20 cellular contexts compared by ENCODE assay signal in the genomic region with DNA sequence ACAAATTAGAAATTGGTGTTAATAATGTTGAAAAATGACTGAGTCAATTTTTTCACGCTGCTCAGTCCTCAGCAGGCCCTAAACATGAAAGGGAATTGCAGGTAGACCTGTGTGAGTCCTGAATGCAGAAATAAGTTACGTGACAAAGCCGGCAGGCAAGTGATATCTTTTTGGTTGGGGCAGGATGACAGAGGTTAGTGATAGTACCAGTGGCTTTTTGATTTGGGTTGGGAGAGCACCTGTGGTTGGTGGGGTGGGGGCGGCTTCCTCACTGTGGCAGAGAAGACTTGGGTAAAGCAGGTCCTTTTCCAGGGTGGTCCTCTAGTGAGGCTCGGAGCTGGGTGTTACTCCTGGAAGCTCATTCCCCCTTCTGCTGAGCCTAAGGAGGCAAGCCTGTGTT.
"Had no signal": no experiment of that assay in that cellular context is flagged by ENCODE, and none has a peak within 500 bp of the region (broad histone marks: within the 10 kb centered on the region; RNA-seq: fewer than 3 reads in every experiment).

No MANE protein-coding gene starts in this region.

- DNase-seq: effector CD4-positive, alpha-beta T cell; endodermal cell; foreskin melanocyte; head of caudate nucleus; kidney glomerular epithelial cell; mesendoderm; naive thymus-derived CD4-positive, alpha-beta T cell; nephron progenitor cell; psoas muscle; retina; right lobe of liver; spleen; stimulated activated CD4-positive, alpha-beta T cell treated with anti-CD3 and anti-CD28 coated beads, Interleukin-1b, Interleukin-23, amount 100 ng/mL, for 48 hours; stimulated activated CD4-positive, alpha-beta T cell treated with anti-CD3 and anti-CD28 coated beads, Interleukin-4, amount 100 ng/mL, for 24 hours; stimulated activated naive B cell treated with anti-CD40 and anti-IgM and Interleukin-4, amounts not matched to agents 10 μg/mL and 1 μg/mL and 100 μg/mL, for 72 hours; thyroid gland had no signal

- H3K9me3 ChIP-seq: neutrophil, psoas muscle, right lobe of liver, thyroid gland had no signal

- H3K4me1 ChIP-seq: psoas muscle, right lobe of liver, spleen, thyroid gland had no signal

- ATAC-seq: naive thymus-derived CD4-positive, alpha-beta T cell; psoas muscle; right lobe of liver; stimulated activated naive B cell treated with anti-CD40 and anti-IgM and Interleukin-4, amounts not matched to agents 10 μg/mL and 1 μg/mL and 100 μg/mL, for 72 hours had no signal

- H3K79me2 ChIP-seq: hepatocyte had no signal

- H3K27ac ChIP-seq: coronary artery, hepatocyte, neutrophil, psoas muscle, right lobe of liver, spleen, thyroid gland had no signal

- H3K27ac Mint-ChIP-seq: endodermal cell; naive thymus-derived CD4-positive, alpha-beta T cell; nephron progenitor cell; stimulated activated naive B cell treated with anti-CD40 and anti-IgM and Interleukin-4, amounts not matched to agents 10 μg/mL and 1 μg/mL and 100 μg/mL, for 72 hours; type B pancreatic cell had no signal

- H3K4me2 ChIP-seq: hepatocyte had no signal

- H3K4me1 Mint-ChIP-seq: endodermal cell; stimulated activated naive B cell treated with anti-CD40 and anti-IgM and Interleukin-4, amounts not matched to agents 10 μg/mL and 1 μg/mL and 100 μg/mL, for 72 hours had no signal

- H3K27me3 Mint-ChIP-seq: stimulated activated naive B cell treated with anti-CD40 and anti-IgM and Interleukin-4, amounts not matched to agents 10 μg/mL and 1 μg/mL and 100 μg/mL, for 72 hours; type B pancreatic cell had no signal

- H2AFZ ChIP-seq: hepatocyte had no signal

- H3K4me3 Mint-ChIP-seq: endodermal cell; nephron progenitor cell; stimulated activated naive B cell treated with anti-CD40 and anti-IgM and Interleukin-4, amounts not matched to agents 10 μg/mL and 1 μg/mL and 100 μg/mL, for 72 hours; type B pancreatic cell had no signal

- H3K4me3 ChIP-seq: coronary artery, hepatocyte, psoas muscle, right lobe of liver, spleen, thyroid gland had no signal

- H3K36me3 ChIP-seq: neutrophil, right lobe of liver, spleen, thyroid gland had no signal

- H3K27me3 ChIP-seq: hepatocyte, neutrophil, right lobe of liver, spleen, thyroid gland had no signal
